Comparison of ENCODE assay signal across 10 cellular contexts in genomic region chr6:167932468-167933276, GRCh38.
A peak's percentile ranks its signal among the peaks of the same experiment; 100 is the strongest.
DNase-seq lines count a peak whose midpoint lies in the region; ATAC-seq and TF ChIP-seq lines count a peak whose summit lies in the region.
"Had no signal": no experiment of that assay in that cellular context is flagged by ENCODE, and none has a peak within 500 bp of the region (broad histone marks: within the 10 kb centered on the region; RNA-seq: fewer than 3 reads in every experiment).

No MANE protein-coding gene starts in this region.

- H3K9ac ChIP-seq in adipocyte (ENCODE audit: low read length), result no peak overlapping the region
- H3K9ac ChIP-seq: KMS-11 had no signal

- TF ChIP-seq CTCF in hepatocyte (IDR thresholded peaks at IDR 0.05; ENCODE audit: poor library complexity), result no peak

- no peaks in the 10 kb centered on the region for H3K9me3 ChIP-seq in adipocyte (ENCODE audit: control insufficient read depth, low read length)
- H3K9me3 ChIP-seq in hepatocyte (ENCODE audit: low read depth), result no peaks in the 10 kb centered on the region

- DNase-seq in adipocyte (ENCODE audit: low read depth) (peak; percentile 9), hepatocyte (ENCODE audit: low spot score) (peak; percentile 56), renal cortical epithelial cell (ENCODE audit: low read depth) (peak; percentile 99), GF-D8 (lab: John Stamatoyannopoulos, UW) (no peak), GM19240 (ENCODE audit: insufficient read length, low spot score) (no peak)
- DNase-seq: activated B cell treated with CpG ODN at 0.5 μM for 24 hours had no signal

- ATAC-seq in GM19397 (IDR thresholded peaks at IDR 0.05; ENCODE audit: unreplicated experiment) (peak; percentile 56), GM21717 (IDR thresholded peaks at IDR 0.05; ENCODE audit: unreplicated experiment) (no peak), GM18858 (IDR thresholded peaks at IDR 0.05; ENCODE audit: unreplicated experiment) (no peak)

- H3K4me3 ChIP-seq in adipocyte (ENCODE audit: low read length) (no peak overlapping the region), hepatocyte (no peak overlapping the region)

- no peaks in the 10 kb centered on the region for H4K20me1 ChIP-seq in hepatocyte (ENCODE audit: insufficient read depth, poor library complexity, severe bottlenecking)

- H3K36me3 ChIP-seq in adipocyte (ENCODE audit: control insufficient read depth, insufficient read depth, low read length, severe bottlenecking) (peaks cover 2% of the 10 kb centered on the region), hepatocyte (replicated peaks; ENCODE audit: insufficient read depth, low read depth) (no peaks in the 10 kb centered on the region)

- H3K27me3 ChIP-seq in adipocyte (replicated peaks; ENCODE audit: control insufficient read depth, insufficient read depth, low read length) (no peaks in the 10 kb centered on the region), hepatocyte (no peaks in the 10 kb centered on the region)

- no peak overlapping the region for H2AFZ ChIP-seq in hepatocyte

- peak overlapping the region; percentile 83 for H3K27ac ChIP-seq in hepatocyte
- H3K27ac ChIP-seq: KMS-11 had no signal

- no peaks in the 10 kb centered on the region for H3K9me2 ChIP-seq in hepatocyte (replicated peaks; ENCODE audit: insufficient read depth)

- peak overlapping the region; percentile 53 for H3K4me2 ChIP-seq in hepatocyte
- H3K4me2 ChIP-seq: KMS-11 had no signal

- WGBS in hepatocyte (ENCODE audit: low lambda C conversion rate, missing lambda C conversion rate), result 57% methylated on average over 12 of the region's 12 CpGs

- no peaks in the 10 kb centered on the region for H3K4me1 ChIP-seq in adipocyte (ENCODE audit: control insufficient read depth, insufficient read depth, low read length)
- H3K4me1 ChIP-seq in hepatocyte (ENCODE audit: insufficient read depth), result peaks cover 28% of the 10 kb centered on the region

- H3K79me2 ChIP-seq in hepatocyte, result peaks cover 30% of the 10 kb centered on the region

Comparison
In these comparisons a context has a peak if more than half of its experiments do, and no peak if none do; other contexts are left out.
1. DNase-seq: peak in adipocyte (single experiment), hepatocyte (single experiment) and renal cortical epithelial cell (single experiment); none in GF-D8 (single experiment) and GM19240 (single experiment).